Comparison of ENCODE assay signal across 8 cellular contexts in genomic region chr2:127219716-127220090, GRCh38. TPM values are rescaled to one million over a fixed set of nuclear protein-coding genes. Genes with fewer than 3 reads are reported as not detected.
DNase-seq lines count a peak whose midpoint lies in the region; ATAC-seq and TF ChIP-seq lines count a peak whose summit lies in the region.

No MANE protein-coding gene starts in this region.

- peaks cover 9% of the 10 kb centered on the region for H3K27me3 Mint-ChIP-seq in progenitor cell of endocrine pancreas

- H3K4me3 ChIP-seq in Peyer's patch (peak overlapping the region; percentile 28 to 52 (median 42)), fibroblast of the aortic adventitia (ENCODE audit: low read depth, low read length) (peak overlapping the region; percentile 51)

- peak overlapping the region in 1 of 4 donors; percentile 17 for H3K27ac ChIP-seq in Peyer's patch

- peaks cover 3 to 12% (median 9%) of the 10 kb centered on the region in 4 donors for H3K4me1 ChIP-seq in Peyer's patch

- H3K9me3 Mint-ChIP-seq in progenitor cell of endocrine pancreas (ENCODE audit: low read depth): no peaks in the 10 kb centered on the region

- peaks cover 0 to 14% of the 10 kb centered on the region in 2 donors for H3K27me3 ChIP-seq in Peyer's patch

- peaks cover 23% of the 10 kb centered on the region for H3K4me1 Mint-ChIP-seq in progenitor cell of endocrine pancreas (ENCODE audit: low read depth)

- DNase-seq in Daoy (ENCODE audit: low read depth) (peak; percentile 46), Peyer's patch (no peak), fibroblast of the aortic adventitia (ENCODE audit: low read depth) (no peak), progenitor cell of endocrine pancreas (ENCODE audit: low spot score, unreplicated experiment) (peak; percentile 56), amniotic stem cell (lab: John Stamatoyannopoulos, UW) (no peak), DMS153 treated with DMSO at 0.1 percent for 48 hours (lab: John Stamatoyannopoulos, UW; ENCODE audit: unreplicated experiment) (no peak)

- H3K9me3 ChIP-seq in Peyer's patch: no peaks in the 10 kb centered on the region

- H3K36me3 Mint-ChIP-seq in progenitor cell of endocrine pancreas (ENCODE audit: insufficient read depth): peaks cover 1% of the 10 kb centered on the region

- no peak for ATAC-seq in HG03442 (IDR thresholded peaks at IDR 0.05; ENCODE audit: unreplicated experiment)
- no peak for ATAC-seq in GM19467 (IDR thresholded peaks at IDR 0.05; ENCODE audit: unreplicated experiment)

- TF ChIP-seq POLR2A in Peyer's patch (IDR thresholded peaks at IDR 0.05): no peak

- peak overlapping the region; percentile 85 for H3K4me3 Mint-ChIP-seq in progenitor cell of endocrine pancreas (ENCODE audit: low read depth)

- no peaks in the 10 kb centered on the region for H3K36me3 ChIP-seq in Peyer's patch

- peak overlapping the region; percentile 69 for H3K27ac Mint-ChIP-seq in progenitor cell of endocrine pancreas

- no peak for TF ChIP-seq CTCF in Peyer's patch (IDR thresholded peaks at IDR 0.05)
- no peak for TF ChIP-seq CTCF in fibroblast of the aortic adventitia (IDR thresholded peaks at IDR 0.05; ENCODE audit: insufficient read depth, low read length)
- no peak for TF ChIP-seq CTCF in progenitor cell of endocrine pancreas (IDR thresholded peaks at IDR 0.05; ENCODE audit: unreplicated experiment)

RNA-seq across cellular contexts. Expression of gene CYP27C1, which starts 0.4 kb away (rescaled TPM):
- total RNA-seq in Daoy (2014; rRNA removed; shearing (Covaris generic)): 0.34 and 0.83 TPM in 2 replicates
- total RNA-seq in Peyer's patch (under 1 TPM in 1 of 4 donors, not detected in 3; 0.13 TPM), fibroblast of the aortic adventitia (ENCODE audit: low replicate concordance) (0.41 and 0.72 TPM in 2 replicates), progenitor cell of endocrine pancreas (8.0 and 8.6 TPM in 2 replicates)

Comparison
In these comparisons a context has a peak if more than half of its experiments do, and no peak if none do; other contexts are left out.
1. DNase-seq: peak in Daoy (single experiment) and progenitor cell of endocrine pancreas (single experiment); none in Peyer's patch (0 of 3), fibroblast of the aortic adventitia (single experiment), amniotic stem cell (single experiment) and DMS153 treated with DMSO at 0.1 percent for 48 hours (single experiment).